1 cellular context compared by ENCODE assay signal in the genomic region with DNA sequence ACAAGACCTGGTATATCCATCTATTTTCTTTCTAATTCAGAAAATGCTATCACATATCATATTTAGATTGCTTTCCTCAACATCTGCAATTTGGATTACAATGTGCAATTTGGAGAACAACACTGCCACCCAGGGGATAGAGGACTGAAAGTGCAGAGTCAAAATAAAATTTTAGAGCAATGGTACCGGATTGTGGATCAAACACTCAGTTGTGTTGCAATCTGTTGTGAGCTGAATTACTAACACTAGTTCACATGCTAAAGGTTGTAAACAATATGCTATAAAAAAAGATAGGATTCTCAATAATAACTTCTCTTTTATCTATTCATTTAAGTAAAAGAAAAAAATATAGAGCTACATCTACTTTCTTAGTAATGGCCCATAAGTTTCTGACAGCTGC.
TF ChIP-seq lines count a peak whose summit lies in the region.

No MANE protein-coding gene starts in this region.

TF ChIP-seq in endothelial cell of umbilical vein, 7 proteins besides CTCF, POLR2A, EP300 and RAD21 (continued from another document):
- TF ChIP-seq MYC (IDR thresholded peaks at IDR 0.05; ENCODE audit: low read depth, low read length): no peak
